Comparison of ENCODE assay signal across 8 cellular contexts in the genomic region with DNA sequence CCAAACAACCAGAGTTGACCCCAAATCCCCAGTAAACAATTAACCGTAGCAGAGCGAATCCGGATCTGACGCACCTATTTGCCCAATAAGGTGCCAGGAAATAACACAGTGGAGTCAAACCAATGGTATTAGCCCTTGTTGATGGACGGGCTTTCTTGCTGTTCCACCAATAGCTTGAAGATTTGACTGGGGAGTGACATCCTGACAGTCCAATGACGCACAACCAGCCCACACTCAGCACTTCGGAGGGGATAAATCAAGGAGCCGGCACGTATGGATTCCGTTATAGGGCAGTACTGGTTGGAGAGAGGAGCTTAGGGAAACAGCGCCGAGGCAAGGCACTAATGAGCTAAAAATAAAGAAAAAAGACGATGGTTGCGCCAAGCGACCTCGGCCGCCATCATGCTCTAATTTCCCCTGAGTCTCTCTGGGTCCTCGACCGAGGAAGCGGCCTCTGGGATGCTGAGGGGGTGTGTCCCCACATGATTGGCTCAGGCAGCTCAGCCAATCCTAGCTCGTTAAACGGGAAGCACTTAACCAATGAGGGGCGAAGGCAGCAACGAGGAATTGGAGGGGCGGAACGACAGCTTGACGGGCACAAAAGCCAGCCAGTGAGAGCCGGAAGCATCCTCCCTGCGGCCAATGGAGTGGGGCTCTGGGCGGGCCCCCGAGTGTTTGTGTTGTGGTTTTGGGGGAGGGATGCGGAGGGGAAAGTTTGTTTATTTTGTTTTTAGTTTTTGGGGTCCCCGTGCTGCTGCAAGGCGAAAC. TPM values are rescaled to one million over a fixed set of nuclear protein-coding genes. Genes with fewer than 3 reads are reported as not detected.
A peak's percentile ranks its signal among the peaks of the same experiment; 100 is the strongest.
DNase-seq lines count a peak whose midpoint lies in the region; ATAC-seq, FAIRE-seq and TF ChIP-seq lines count a peak whose summit lies in the region.

No MANE protein-coding gene starts in this region.

- H3K4me3 Mint-ChIP-seq in Caco-2 (ENCODE audit: unreplicated experiment), result peak overlapping the region; percentile 97
- H3K4me3 Mint-ChIP-seq in activated CD8-positive, alpha-beta memory T cell treated with anti-CD3 and anti-CD28 coated beads, Interleukin-2, amount 10 ng/mL, durations not matched to agents 7 days and 5 days, result peak overlapping the region; percentile 84
- H3K4me3 Mint-ChIP-seq in effector memory CD8-positive, alpha-beta T cell, result peak overlapping the region; percentile 90 to 94

- DNase-seq in Caco-2, result peak; percentile 98
- DNase-seq in HTR-8/SVneo (ENCODE audit: insufficient read length, low spot score), result peak; percentile 97
- DNase-seq in NOMO-1 treated with DMSO at 0.1 percent for 48 hours (lab: John Stamatoyannopoulos, UW; ENCODE audit: unreplicated experiment), result peak; percentile 99
- DNase-seq in activated CD8-positive, alpha-beta memory T cell treated with anti-CD3 and anti-CD28 coated beads, Interleukin-2, amount 10 ng/mL, durations not matched to agents 7 days and 5 days, result peak; percentile 99
- peak; percentile 98 to 99 (median 98) for DNase-seq in effector memory CD8-positive, alpha-beta T cell
- peak; percentile 99 for DNase-seq in medulla oblongata (ENCODE audit: extremely low spot score)
- peak; percentile 95 to 99 (median 95) for DNase-seq in stimulated activated CD4-positive, alpha-beta T cell treated with anti-CD3 and anti-CD28 coated beads, TNF-alpha, amount 100 ng/mL, for 48 hours (ENCODE audit: low read depth in 3 of 3)

- H3K27me3 ChIP-seq in Caco-2 (replicated peaks; ENCODE audit: control insufficient read depth, insufficient read depth, low read length), result no peaks in the 10 kb centered on the region

- H3K4me3 ChIP-seq in Caco-2 (ENCODE audit: low read depth, low read length), result peak overlapping the region; percentile 58

- H3K9me3 Mint-ChIP-seq in Caco-2 (ENCODE audit: unreplicated experiment), result no peaks in the 10 kb centered on the region
- no peaks in the 10 kb centered on the region for H3K9me3 Mint-ChIP-seq in activated CD8-positive, alpha-beta memory T cell treated with anti-CD3 and anti-CD28 coated beads, Interleukin-2, amount 10 ng/mL, durations not matched to agents 7 days and 5 days (ENCODE audit: low read depth)
- no peaks in the 10 kb centered on the region for H3K9me3 Mint-ChIP-seq in effector memory CD8-positive, alpha-beta T cell

- H3K27me3 Mint-ChIP-seq in Caco-2 (ENCODE audit: insufficient read depth, unreplicated experiment), result peaks cover 11% of the 10 kb centered on the region
- peaks cover 6% of the 10 kb centered on the region for H3K27me3 Mint-ChIP-seq in activated CD8-positive, alpha-beta memory T cell treated with anti-CD3 and anti-CD28 coated beads, Interleukin-2, amount 10 ng/mL, durations not matched to agents 7 days and 5 days
- peaks cover 9 to 11% of the 10 kb centered on the region in 2 donors for H3K27me3 Mint-ChIP-seq in effector memory CD8-positive, alpha-beta T cell

- intact Hi-C loops in Caco-2 (cut with micrococcal nuclease; ENCODE audit: unreplicated experiment), result loop anchor here (1.0 to 5.0 kb wide), 3 partner anchors 112 to 148 kb away; partner anchors contain the start of gene TNRC6B

- CTCF ChIA-PET in Caco-2 (lab: Charles Lee), result interaction anchor here (0.7 to 1.4 kb wide), 7 partner anchors 9 to 515 kb away, joined by 3 to 7 read pairs (median 5); no protein-coding TSS in a partner anchor
- CTCF ChIA-PET in activated CD8-positive, alpha-beta memory T cell treated with anti-CD3 and anti-CD28 coated beads, Interleukin-2, amount 10 ng/mL, durations not matched to agents 7 days and 5 days (lab: Charles Lee), result interaction anchor here (0.8 to 2.3 kb wide), 18 partner anchors 9 to 552 kb away, joined by 3 to 30 read pairs (median 4); partner anchors contain the start of genes ADSL and TNRC6B

- no peaks in the 10 kb centered on the region for H3K9me3 ChIP-seq in Caco-2

- no peaks in the 10 kb centered on the region for H3K4me1 Mint-ChIP-seq in Caco-2 (ENCODE audit: low read depth, unreplicated experiment)
- peaks cover 37% of the 10 kb centered on the region for H3K4me1 Mint-ChIP-seq in activated CD8-positive, alpha-beta memory T cell treated with anti-CD3 and anti-CD28 coated beads, Interleukin-2, amount 10 ng/mL, durations not matched to agents 7 days and 5 days
- H3K4me1 Mint-ChIP-seq in effector memory CD8-positive, alpha-beta T cell (ENCODE audit: low read depth in 2 of 2), result peaks cover 18 to 30% of the 10 kb centered on the region in 2 donors

- peak overlapping the region; percentile 98 for H3K27ac Mint-ChIP-seq in Caco-2 (ENCODE audit: unreplicated experiment)
- peak overlapping the region; percentile 97 for H3K27ac Mint-ChIP-seq in activated CD8-positive, alpha-beta memory T cell treated with anti-CD3 and anti-CD28 coated beads, Interleukin-2, amount 10 ng/mL, durations not matched to agents 7 days and 5 days
- H3K27ac Mint-ChIP-seq in effector memory CD8-positive, alpha-beta T cell, result peak overlapping the region; percentile 99 to 100

- BruUV-seq in Caco-2 (replicated peaks; lab: Mats Ljungman, UMichigan), result no TSS peak

- no peaks in the 10 kb centered on the region for H3K36me3 ChIP-seq in Caco-2 (ENCODE audit: control insufficient read depth, insufficient read depth, low read length)

- no peak for TF ChIP-seq CTCF in Caco-2 (IDR thresholded peaks at IDR 0.05; ENCODE audit: insufficient read depth in 1 of 2, low read depth in 1 of 2, low read length in 1 of 2, severe bottlenecking in 1 of 2, unreplicated experiment in 1 of 2)

- POLR2A ChIA-PET in Caco-2 (lab: Charles Lee), result interaction anchor here (0.6 to 1.7 kb wide), 12 partner anchors 11 to 608 kb away, joined by 3 to 27 read pairs (median 4); partner anchors contain the start of genes ATF4, FAM83F, MIEF1 and TNRC6B

- peaks cover 10% of the 10 kb centered on the region for H3K36me3 Mint-ChIP-seq in Caco-2 (ENCODE audit: insufficient read depth, unreplicated experiment)
- H3K36me3 Mint-ChIP-seq in activated CD8-positive, alpha-beta memory T cell treated with anti-CD3 and anti-CD28 coated beads, Interleukin-2, amount 10 ng/mL, durations not matched to agents 7 days and 5 days, result no peaks in the 10 kb centered on the region
- peaks cover 42% of the 10 kb centered on the region for H3K36me3 Mint-ChIP-seq in effector memory CD8-positive, alpha-beta T cell (ENCODE audit: insufficient read depth)

- H3K4me1 ChIP-seq in Caco-2, result no peaks in the 10 kb centered on the region; the same call in 1 of the 2 replicates

- FAIRE-seq in HTR-8/SVneo (lab: Jason Lieb, UNC), result peak; percentile 92

- ATAC-seq in GM21381 (IDR thresholded peaks at IDR 0.05; ENCODE audit: unreplicated experiment), result peak; percentile 85
- ATAC-seq in activated CD8-positive, alpha-beta memory T cell treated with anti-CD3 and anti-CD28 coated beads, Interleukin-2, amount 10 ng/mL, durations not matched to agents 7 days and 5 days, result peak; percentile 90
- ATAC-seq in effector memory CD8-positive, alpha-beta T cell (replicated peaks), result peak; percentile 82

RNA-seq across cellular contexts. Expression of gene FAM83F, which starts 49.5 kb away (rescaled TPM):
- total RNA-seq in Caco-2 (2022), result 17.1 and 20.0 TPM in 2 replicates
- not detected for total RNA-seq in activated CD8-positive, alpha-beta memory T cell treated with anti-CD3 and anti-CD28 coated beads, Interleukin-2, amount 10 ng/mL, durations not matched to agents 7 days and 5 days

Comparison
In these comparisons a context has a peak if more than half of its experiments do, and no peak if none do; other contexts are left out.
1. Peak in every context shown above with its lines: DNase-seq, ATAC-seq and H3K4me3 ChIP-seq.
2. RNA of gene FAM83F, which starts 49.5 kb away (total RNA-seq): 17.1 to 20.0 TPM in Caco-2; not detected in activated CD8-positive, alpha-beta memory T cell treated with anti-CD3 and anti-CD28 coated beads, Interleukin-2, amount 10 ng/mL, durations not matched to agents 7 days and 5 days; every median in the first group is over 10 times any median in the second.